In the genomic region with DNA sequence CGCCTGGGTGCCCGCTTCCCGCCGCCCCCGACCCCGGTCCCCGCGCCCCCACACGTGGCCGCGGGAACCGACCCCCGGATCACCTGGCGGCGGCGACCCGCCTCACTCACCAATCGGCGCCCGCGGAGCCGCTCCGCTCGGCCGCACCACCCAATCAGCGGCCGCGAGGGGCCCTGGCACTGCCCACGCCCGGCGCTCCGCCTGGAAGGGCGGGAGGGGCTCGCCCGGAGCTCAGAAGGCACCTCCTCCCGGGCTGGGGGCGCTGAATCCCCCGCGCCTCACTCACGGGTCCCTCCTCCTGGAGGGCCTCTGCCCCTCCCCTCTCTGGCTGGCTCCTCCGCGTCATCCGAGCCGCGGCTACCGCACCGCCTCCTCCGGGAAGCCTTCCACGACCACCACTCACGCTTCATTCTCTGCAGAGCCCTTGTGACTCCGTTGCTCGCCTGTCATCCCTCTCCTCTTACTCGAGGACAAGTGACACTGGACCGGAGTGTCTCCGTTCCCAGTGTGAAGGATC, we compare ENCODE assay signal across 8 cellular contexts. TPM values are rescaled to one million over a fixed set of nuclear protein-coding genes. Genes with fewer than 3 reads are reported as not detected.
DNase-seq lines count a peak whose midpoint lies in the region; ATAC-seq lines count a peak whose summit lies in the region.

No MANE protein-coding gene starts in this region.

- H3K79me1 ChIP-seq in trophoblast cell (ENCODE audit: low read length) = peaks cover 19% of the 10 kb centered on the region

- peak overlapping the region; percentile 3 for H2BK120ac ChIP-seq in trophoblast cell (ENCODE audit: insufficient read depth, low read length, poor library complexity)

- H3K14ac ChIP-seq in trophoblast cell (ENCODE audit: low read length) = peak overlapping the region; percentile 67

- H3K9me3 ChIP-seq in HUES48 (ENCODE audit: control insufficient read depth, insufficient read depth, low read length) (no peaks in the 10 kb centered on the region), SJSA1 (replicated peaks) (no peaks in the 10 kb centered on the region), trophoblast cell (ENCODE audit: insufficient read depth, low read depth, low read length) (no peaks in the 10 kb centered on the region), aorta (ENCODE audit: control insufficient read depth, low read length) (no peaks in the 10 kb centered on the region)

- H3K4me1 ChIP-seq in HUES48 (ENCODE audit: control insufficient read depth, insufficient read depth, low read length) = peaks cover 32% of the 10 kb centered on the region
- peaks cover 22% of the 10 kb centered on the region for H3K4me1 ChIP-seq in SJSA1 (replicated peaks)
- H3K4me1 ChIP-seq in trophoblast cell (ENCODE audit: control insufficient read depth in 1 of 2, insufficient read depth in 2 of 2, low read length in 2 of 2) = peaks cover 19 to 23% of the 10 kb centered on the region in 2 experiments
- H3K4me1 ChIP-seq in aorta (ENCODE audit: control insufficient read depth in 1 of 2, insufficient read depth in 2 of 2, low read length in 2 of 2) = no peaks in the 10 kb centered on the region

- H2BK5ac ChIP-seq in trophoblast cell (ENCODE audit: low read depth, low read length, poor library complexity) = no peak overlapping the region

- peak; percentile 18 to 38 (median 32) for DNase-seq in activated CD4-positive, CD25-positive, alpha-beta regulatory T cell (lab: John Stamatoyannopoulos, UW)
- no peak for DNase-seq in activated CD4-positive, CD25-positive, alpha-beta regulatory T cell treated with anti-CD3 and anti-CD28 coated beads, Interleukin-2, amount 50 U/mL, for 72 hours
- DNase-seq in SJSA1 (ENCODE audit: low read depth in 1 of 2, low spot score in 2 of 2) (peak; percentile 56 to 72), left cardiac atrium (peak; percentile 67), trophoblast cell (peak in 1 of 2 donors; percentile 48), aorta (peak in 1 of 2 donors; percentile 88)
- peak; percentile 41 for DNase-seq in activated naive CD8-positive, alpha-beta T cell treated with anti-CD3 and anti-CD28 coated beads, Interleukin-2, amount 50 U/mL, for 16 hours (ENCODE audit: low read depth, low spot score)

- peak; percentile 80 to 88 for ATAC-seq in left cardiac atrium
- ATAC-seq in aorta (ENCODE audit: low FRiP score) = peak; percentile 65

- H2AFZ ChIP-seq in trophoblast cell (ENCODE audit: insufficient read depth, low read length, poor library complexity) = peak overlapping the region; percentile 31

- peak overlapping the region; percentile 71 for H3K4me3 ChIP-seq in HUES48 (ENCODE audit: low read depth, low read length)
- H3K4me3 ChIP-seq in SJSA1 = peak overlapping the region; percentile 41
- H3K4me3 ChIP-seq in trophoblast cell (ENCODE audit: low read depth, low read length) = peak overlapping the region; percentile 40
- H3K4me3 ChIP-seq in aorta (ENCODE audit: low read length in 2 of 2) = peak overlapping the region; percentile 28 to 54

- peak overlapping the region; percentile 71 for H4K91ac ChIP-seq in trophoblast cell (ENCODE audit: low read depth, low read length)

- H3K27me3 ChIP-seq in HUES48 (ENCODE audit: control insufficient read depth, insufficient read depth, low read length) (peaks cover 49% of the 10 kb centered on the region), SJSA1 (replicated peaks) (peaks cover 16% of the 10 kb centered on the region; the same call in 1 of the 2 replicates), trophoblast cell (ENCODE audit: insufficient read depth, low read length) (peaks cover 25% of the 10 kb centered on the region), aorta (ENCODE audit: control insufficient read depth in 1 of 2, insufficient read depth in 2 of 2, low read length in 1 of 2) (no peaks in the 10 kb centered on the region)

- H4K12ac ChIP-seq in trophoblast cell (ENCODE audit: low read depth, low read length) = no peak overlapping the region

- peaks cover 2% of the 10 kb centered on the region for H3K79me2 ChIP-seq in trophoblast cell (ENCODE audit: control insufficient read depth, insufficient read depth, low read length, poor library complexity)

- H3K27ac ChIP-seq in HUES48 (ENCODE audit: low read depth, low read length) = no peak overlapping the region
- peak overlapping the region; percentile 51 for H3K27ac ChIP-seq in SJSA1
- no peak overlapping the region for H3K27ac ChIP-seq in trophoblast cell (ENCODE audit: low read depth, low read length)
- no peak overlapping the region for H3K27ac ChIP-seq in aorta (ENCODE audit: low read depth in 1 of 2, low read length in 2 of 2)

- peak overlapping the region; percentile 55 for H4K8ac ChIP-seq in trophoblast cell (ENCODE audit: low read depth, low read length)

- peak overlapping the region; percentile 30 for H2AK5ac ChIP-seq in trophoblast cell (ENCODE audit: low read length)

- H2BK12ac ChIP-seq in trophoblast cell (ENCODE audit: low read length) = peak overlapping the region; percentile 34

- H3K4ac ChIP-seq in trophoblast cell (ENCODE audit: low read depth, low read length) = no peak overlapping the region

- H3K4me2 ChIP-seq in trophoblast cell (ENCODE audit: low read length) = peak overlapping the region; percentile 79

- H3K36me3 ChIP-seq in HUES48 (ENCODE audit: control insufficient read depth, insufficient read depth, low read length) = no peaks in the 10 kb centered on the region
- peaks cover 4% of the 10 kb centered on the region for H3K36me3 ChIP-seq in SJSA1
- H3K36me3 ChIP-seq in trophoblast cell (ENCODE audit: control insufficient read depth in 1 of 2, insufficient read depth in 2 of 2, low read length in 2 of 2) = peaks cover 0 to 1% of the 10 kb centered on the region in 2 experiments
- H3K36me3 ChIP-seq in aorta (ENCODE audit: control insufficient read depth in 1 of 2, insufficient read depth in 2 of 2, low read length in 1 of 2) = no peaks in the 10 kb centered on the region

- intact Hi-C loops in left cardiac atrium (cut with DNase I) = no loop called here
- intact Hi-C loops in aorta (cut with DNase I) = loop anchor here in 1 of 2 donors (5.0 kb wide), 1 partner anchor 55 kb away; the partner anchor contains the start of gene HP1BP3

- no peak overlapping the region for H3K9ac ChIP-seq in HUES48 (ENCODE audit: low read depth, low read length)
- H3K9ac ChIP-seq in trophoblast cell (ENCODE audit: low read length) = no peak overlapping the region

- no peak overlapping the region for H3K18ac ChIP-seq in trophoblast cell (ENCODE audit: low read length)

- H3K23ac ChIP-seq in trophoblast cell (ENCODE audit: low read length) = no peak overlapping the region

- WGBS in trophoblast cell (ENCODE audit: extremely low coverage, insufficient coverage, insufficient read length) = no CpG with 5 or more reads among the region's 55 CpGs
- WGBS in aorta, 2 donors = 1% methylated on average over 50 to 55 of the region's 55 CpGs

RNA-seq across cellular contexts. Expression of gene SH2D5, which starts 0.4 kb away (rescaled TPM):
- 0.82 and 5.3 TPM in 2 replicates for total RNA-seq in SJSA1 (2014; rRNA removed; shearing (Covaris generic))
- under 1 TPM; 0.18 to 0.44 TPM for total RNA-seq in left cardiac atrium
- 2.9 and 3.1 TPM in 2 replicates for polyA plus RNA-seq in trophoblast cell (2013)
- total RNA-seq in aorta = under 1 TPM; 0.26 to 0.39 TPM
- polyA plus RNA-seq in aorta = under 1 TPM in 1 of 2 donors, not detected in 1; 0.13 TPM

RNA-seq across cellular contexts. Expression of gene KIF17, which starts 14.3 kb away (rescaled TPM):
- total RNA-seq in SJSA1 (2014; rRNA removed; shearing (Covaris generic)) = 1.9 and 4.0 TPM in 2 replicates
- 1 to 10 TPM; 3.2 to 4.0 TPM for total RNA-seq in left cardiac atrium
- polyA plus RNA-seq in trophoblast cell (2013) = 1.4 TPM in 2 replicates
- total RNA-seq in aorta = 1 to 10 TPM; 2.5 to 3.2 TPM
- polyA plus RNA-seq in aorta = 1 to 10 TPM in 1 of 2 donors, under 1 TPM in 1; 0.49 to 2.6 TPM

RNA-seq across cellular contexts. Expression of gene HP1BP3, which starts 55.0 kb away (rescaled TPM):
- 160 and 201 TPM in 2 replicates for total RNA-seq in SJSA1 (2014; rRNA removed; shearing (Covaris generic))
- 100 to 1,000 TPM; 128 to 133 TPM for total RNA-seq in left cardiac atrium
- 118 and 125 TPM in 2 replicates for polyA plus RNA-seq in trophoblast cell (2013)
- total RNA-seq in aorta = 100 to 1,000 TPM; 204 to 247 TPM
- 100 to 1,000 TPM in 1 of 2 donors, 10 to 100 TPM in 1; 54.0 to 154 TPM for polyA plus RNA-seq in aorta
